10 cellular contexts compared by ENCODE assay signal in genomic region chr2:241223211-241224067, GRCh38. TPM values are rescaled to one million over a fixed set of nuclear protein-coding genes. Genes with fewer than 3 reads are reported as not detected.
A peak's percentile ranks its signal among the peaks of the same experiment; 100 is the strongest.
DNase-seq lines count a peak whose midpoint lies in the region; ATAC-seq and TF ChIP-seq lines count a peak whose summit lies in the region.
"Had no signal": no experiment of that assay in that cellular context is flagged by ENCODE, and none has a peak within 500 bp of the region (broad histone marks: within the 10 kb centered on the region; RNA-seq: fewer than 3 reads in every experiment).

No MANE protein-coding gene starts in this region.

- DNase-seq in Right ventricle myocardium superior (peak; percentile 34), cardiac septum (ENCODE audit: low spot score) (no peak), left lung (peak in 1 of 2 donors; percentile 65), Kasumi-1 (lab: John Stamatoyannopoulos, UW) (no peak), erythroblast (lab: John Stamatoyannopoulos, UW) (no peak), GM10248 (ENCODE audit: extremely low spot score) (no peak)
- DNase-seq: activated naive CD4-positive, alpha-beta T cell had no signal

- peak overlapping the region in 3 of 5 experiments; percentile 66 to 93 (median 92) for H3K27ac Mint-ChIP-seq in brain
- H3K27ac Mint-ChIP-seq: B cell had no signal

- H3K4me1 Mint-ChIP-seq in brain = peaks cover 44% of the 10 kb centered on the region

- no peak overlapping the region for H3K27ac ChIP-seq in left lung

- H3K36me3 Mint-ChIP-seq in brain = peaks cover 16% of the 10 kb centered on the region

- H3K27me3 ChIP-seq in left lung = peaks cover 0 to 5% of the 10 kb centered on the region in 2 donors

- CTCF ChIA-PET in GM10248 (lab: Yijun Ruan, JAX) = interaction anchor here (1.7 kb wide), 1 partner anchor 309 kb away, joined by 3 read pairs; no protein-coding TSS in a partner anchor

- peaks cover 0 to 5% (median 0%) of the 10 kb centered on the region in 5 experiments for H3K9me3 Mint-ChIP-seq in brain

- no peaks in the 10 kb centered on the region for H3K9me3 ChIP-seq in left lung

- peaks cover 15% of the 10 kb centered on the region for H3K27me3 Mint-ChIP-seq in brain
- H3K27me3 Mint-ChIP-seq: B cell had no signal

- H3K4me3 Mint-ChIP-seq in brain = no peak overlapping the region
- H3K4me3 Mint-ChIP-seq: B cell had no signal

- H3K36me3 ChIP-seq in left lung = peaks cover 0 to 35% of the 10 kb centered on the region in 2 donors

- no peak for TF ChIP-seq POLR2A in erythroblast (IDR thresholded peaks at IDR 0.05; ENCODE audit: low read length)

- POLR2A ChIA-PET in GM10248 (lab: Yijun Ruan, JAX) = interaction anchor here (0.5 kb wide), 1 partner anchor 137 kb away, joined by 3 read pairs; no protein-coding TSS in a partner anchor

- H3K4me1 ChIP-seq in left lung = peaks cover 7 to 20% of the 10 kb centered on the region in 2 donors

- H3K4me3 ChIP-seq in left lung = no peak overlapping the region

- ATAC-seq in Right ventricle myocardium superior (ENCODE audit: poor library complexity) (peak; percentile 32), left lung (peak; percentile 25), GM18498 (IDR thresholded peaks at IDR 0.05; ENCODE audit: unreplicated experiment) (no peak)

- intact Hi-C loops in Right ventricle myocardium superior (cut with DNase I) (no loop called here), cardiac septum (cut with DNase I) (no loop called here), left lung (cut with DNase I) (no loop called here)

- no peak for TF ChIP-seq CTCF in brain (conservative IDR thresholded peaks at IDR 0.05)
- TF ChIP-seq CTCF in left lung (IDR thresholded peaks at IDR 0.05) = no peak
- TF ChIP-seq CTCF in GM10248 (IDR thresholded peaks at IDR 0.05; ENCODE audit: control extremely low read depth, extremely low read depth, low read depth, missing control alignments) = no peak

RNA-seq across cellular contexts. Expression of gene ANO7, which starts 35.0 kb away (rescaled TPM):
- total RNA-seq in Right ventricle myocardium superior (0.35 TPM), cardiac septum (3.4 TPM), left lung (1 to 10 TPM; 1.3 to 1.5 TPM)
- polyA plus RNA-seq in brain (ENCODE audit: insufficient read depth, low read depth, low replicate concordance) = 1.3 TPM
